ENCODE assay signal across 27 cellular contexts in genomic region chr10:69287181-69287580, GRCh38.
"Had no signal": no experiment of that assay in that cellular context is flagged by ENCODE, and none has a peak within 500 bp of the region (broad histone marks: within the 10 kb centered on the region; RNA-seq: fewer than 3 reads in every experiment).

No MANE protein-coding gene starts in this region.

- H3K9ac ChIP-seq: parathyroid adenoma had no signal

- H3K36me3 Mint-ChIP-seq: naive B cell; stimulated activated naive B cell treated with anti-CD40 and anti-IgM and Interleukin-4, amounts not matched to agents 10 μg/mL and 1 μg/mL and 100 μg/mL, for 72 hours had no signal

- H3K9me3 ChIP-seq: esophagus muscularis mucosa, gastroesophageal sphincter, prostate gland, right lobe of liver, spleen, testis, tibial nerve, upper lobe of right lung, vagina had no signal

- H3K36me3 ChIP-seq: esophagus muscularis mucosa, gastroesophageal sphincter, prostate gland, right lobe of liver, spleen, tibial nerve, upper lobe of right lung, vagina had no signal

- H3K27me3 ChIP-seq: esophagus muscularis mucosa, gastroesophageal sphincter, hepatocyte, right lobe of liver, spleen, testis, tibial nerve, upper lobe of right lung, vagina had no signal

- H3K4me2 ChIP-seq: hepatocyte had no signal

- H3K4me3 Mint-ChIP-seq: effector memory CD8-positive, alpha-beta T cell; naive B cell; nephron; stimulated activated naive B cell treated with anti-CD40 and anti-IgM and Interleukin-4, amounts not matched to agents 10 μg/mL and 1 μg/mL and 100 μg/mL, for 72 hours; stimulated activated naive CD8-positive, alpha-beta T cell treated with anti-CD3 and anti-CD28 coated beads, Interleukin-15, amount 100 ng/mL, for 72 hours had no signal

- H3K27ac ChIP-seq: epithelial cell of prostate, esophagus muscularis mucosa, gastroesophageal sphincter, hepatocyte, parathyroid adenoma, prostate gland, right lobe of liver, spleen, testis, tibial nerve, upper lobe of right lung, vagina had no signal

- ATAC-seq: effector memory CD8-positive, alpha-beta T cell; gastroesophageal sphincter; left colon; left ventricle myocardium superior; right lobe of liver; stimulated activated naive B cell treated with anti-CD40 and anti-IgM and Interleukin-4, amounts not matched to agents 10 μg/mL and 1 μg/mL and 100 μg/mL, for 72 hours; stimulated activated naive CD8-positive, alpha-beta T cell treated with anti-CD3 and anti-CD28 coated beads, Interleukin-15, amount 100 ng/mL, for 72 hours; upper lobe of right lung had no signal

- H3K4me1 ChIP-seq: esophagus muscularis mucosa, gastroesophageal sphincter, parathyroid adenoma, prostate gland, right lobe of liver, testis, tibial nerve, upper lobe of right lung, vagina had no signal

- DNase-seq: effector memory CD8-positive, alpha-beta T cell; head of caudate nucleus; left colon; left ventricle myocardium superior; mesenchymal stem cell; midbrain; naive B cell; retina; right lobe of liver; spleen; stimulated activated CD4-positive, alpha-beta T cell treated with anti-CD3 and anti-CD28 coated beads, Interleukin-15, amount 100 ng/mL, for 24 hours; stimulated activated CD4-positive, alpha-beta T cell treated with anti-CD3 and anti-CD28 coated beads, Interleukin-1b, Interleukin-23, amount 100 ng/mL, for 48 hours; stimulated activated CD4-positive, alpha-beta T cell treated with anti-CD3 and anti-CD28 coated beads, Interleukin-4, amount 100 ng/mL, for 24 hours; stimulated activated naive B cell treated with anti-CD40 and anti-IgM and Interleukin-4, amounts not matched to agents 10 μg/mL and 1 μg/mL and 100 μg/mL, for 72 hours; stimulated activated naive CD8-positive, alpha-beta T cell treated with anti-CD3 and anti-CD28 coated beads, Interleukin-15, amount 100 ng/mL, for 72 hours; testis; upper lobe of right lung had no signal

- H3K9me3 Mint-ChIP-seq: effector memory CD8-positive, alpha-beta T cell; nephron; stimulated activated naive B cell treated with anti-CD40 and anti-IgM and Interleukin-4, amounts not matched to agents 10 μg/mL and 1 μg/mL and 100 μg/mL, for 72 hours; stimulated activated naive CD8-positive, alpha-beta T cell treated with anti-CD3 and anti-CD28 coated beads, Interleukin-15, amount 100 ng/mL, for 72 hours had no signal

- H3K4me1 Mint-ChIP-seq: naive B cell; nephron; stimulated activated naive B cell treated with anti-CD40 and anti-IgM and Interleukin-4, amounts not matched to agents 10 μg/mL and 1 μg/mL and 100 μg/mL, for 72 hours; stimulated activated naive CD8-positive, alpha-beta T cell treated with anti-CD3 and anti-CD28 coated beads, Interleukin-15, amount 100 ng/mL, for 72 hours had no signal

- H3K79me2 ChIP-seq: hepatocyte, parathyroid adenoma had no signal

- H2AFZ ChIP-seq: hepatocyte, parathyroid adenoma had no signal

- H3K27ac Mint-ChIP-seq: effector memory CD8-positive, alpha-beta T cell; nephron; stimulated activated naive B cell treated with anti-CD40 and anti-IgM and Interleukin-4, amounts not matched to agents 10 μg/mL and 1 μg/mL and 100 μg/mL, for 72 hours had no signal

- H3K4me3 ChIP-seq: esophagus muscularis mucosa, gastroesophageal sphincter, hepatocyte, lung, prostate gland, right lobe of liver, spleen, testis, tibial nerve, upper lobe of right lung, vagina had no signal
